In genomic region chr1:237183963-237184540, GRCh38 we compare ENCODE assay signal across 17 cellular contexts.
DNase-seq lines count a peak whose midpoint lies in the region; ATAC-seq, FAIRE-seq and TF ChIP-seq lines count a peak whose summit lies in the region.
"Had no signal": no experiment of that assay in that cellular context is flagged by ENCODE, and none has a peak within 500 bp of the region (broad histone marks: within the 10 kb centered on the region; RNA-seq: fewer than 3 reads in every experiment).

No MANE protein-coding gene starts in this region.

- POLR2A ChIA-PET in HEK293 (lab: Yijun Ruan, JAX): no interaction called here
- POLR2A ChIA-PET in K562 (lab: Yijun Ruan, JAX): no interaction called here

- no peak overlapping the region for H2AFZ ChIP-seq in K562 (ENCODE audit: low read depth, low read length)
- peak overlapping the region; percentile 37 for H2AFZ ChIP-seq in mesenchymal stem cell (ENCODE audit: low read depth, low read length)
- H2AFZ ChIP-seq: GM23248, PC-9 had no signal

- no peak overlapping the region for H2BK12ac ChIP-seq in mesenchymal stem cell (ENCODE audit: low read length in 2 of 2)

- intact Hi-C loops in K562 (cut with micrococcal nuclease) (no loop called here), pancreas (cut with DNase I) (no loop called here)

- DNase-seq in D721Med (ENCODE audit: insufficient read length, low spot score): no peak
- DNase-seq in K562 (ENCODE audit: extremely low read depth in 1 of 4, low spot score in 3 of 4): no peak
- no peak for DNase-seq in mesenchymal stem cell
- no peak for DNase-seq in pancreas
- DNase-seq: COR-L47, DMS153, GM23248, Kasumi-1, MM.1S, NCI-H1105, NCI-H1694, NCI-H2227 treated with DMSO at 0.1 percent for 48 hours, PC-9 had no signal

- no peak overlapping the region for H3K27ac ChIP-seq in HEK293 (ENCODE audit: extremely low read depth, low read depth, low read length)
- H3K27ac ChIP-seq in K562 (ENCODE audit: extremely low read depth, low read depth, low read length): no peak overlapping the region
- no peak overlapping the region for H3K27ac ChIP-seq in mesenchymal stem cell (ENCODE audit: low read length, poor library complexity, severe bottlenecking)
- no peak overlapping the region for H3K27ac ChIP-seq in pancreas
- H3K27ac ChIP-seq: GM23248, PC-9 had no signal

- H3K9me3 ChIP-seq in HEK293 (ENCODE audit: control insufficient read depth, insufficient read depth, low read depth, low read length) (no peaks in the 10 kb centered on the region), K562 (replicated peaks; ENCODE audit: control insufficient read depth, insufficient read depth, low read depth, low read length) (no peaks in the 10 kb centered on the region), mesenchymal stem cell (ENCODE audit: control insufficient read depth, low read length) (no peaks in the 10 kb centered on the region), pancreas (no peaks in the 10 kb centered on the region)

- no TSS peak for BruUV-seq in K562 (replicated peaks; lab: Mats Ljungman, UMichigan)

- H4K91ac ChIP-seq in mesenchymal stem cell (ENCODE audit: low read length): no peak overlapping the region

- no peak overlapping the region for H3K14ac ChIP-seq in mesenchymal stem cell (ENCODE audit: low read length in 2 of 2)

- no peak overlapping the region for H3K9ac ChIP-seq in K562 (ENCODE audit: insufficient read depth in 1 of 2, low read depth in 2 of 2, low read length in 2 of 2)
- no peak overlapping the region for H3K9ac ChIP-seq in mesenchymal stem cell (ENCODE audit: low read length)
- H3K9ac ChIP-seq: GM23248 had no signal

- no peak overlapping the region for H4K8ac ChIP-seq in mesenchymal stem cell (ENCODE audit: low read length)

- TF ChIP-seq RAD21 in K562 (CRISPR knock-in tag; conservative IDR thresholded peaks at IDR 0.05 in 1 of 2, IDR thresholded peaks at IDR 0.05 in 1 of 2): no peak

- H3K4me3 ChIP-seq in HEK293 (ENCODE audit: low read depth, low read length) (no peak overlapping the region), K562 (no peak overlapping the region), mesenchymal stem cell (ENCODE audit: insufficient read depth in 1 of 2, low read depth in 1 of 2, low read length in 2 of 2) (no peak overlapping the region), pancreas (no peak overlapping the region)
- H3K4me3 ChIP-seq: GM23248, PC-9 had no signal

- peak; percentile 70 for FAIRE-seq in D721Med (lab: Jason Lieb, UNC)
- FAIRE-seq in K562 (lab: Jason Lieb, UNC): no peak
- no peak for FAIRE-seq in pancreas (lab: Jason Lieb, UNC)
- FAIRE-seq: GM12892 had no signal

- ATAC-seq in K562 (no peak), pancreas (no peak), HG03039 (IDR thresholded peaks at IDR 0.05; ENCODE audit: unreplicated experiment) (no peak), HG03521 (IDR thresholded peaks at IDR 0.05; ENCODE audit: unreplicated experiment) (no peak)

- no peak overlapping the region for H3K4me2 ChIP-seq in K562 (ENCODE audit: insufficient read depth, low read length)
- H3K4me2 ChIP-seq in mesenchymal stem cell (ENCODE audit: low read length, poor library complexity, severe bottlenecking): no peak overlapping the region
- H3K4me2 ChIP-seq: PC-9 had no signal

- no peak overlapping the region for H2BK5ac ChIP-seq in mesenchymal stem cell (ENCODE audit: low read depth, low read length, poor library complexity, severe bottlenecking)

- in situ Hi-C loops in K562 (cut with MboI): no loop called here

- 1% methylated on average over 7 of the region's 7 CpGs for WGBS in K562 (ENCODE audit: insufficient coverage, low coverage, missing lambda C conversion rate)
- 52% methylated on average over 4 of the region's 7 CpGs for WGBS in mesenchymal stem cell
- 63 to 71% methylated on average over 7 of the region's 7 CpGs for WGBS in pancreas, 2 donors

- H3K4ac ChIP-seq in mesenchymal stem cell (ENCODE audit: low read depth in 1 of 2, low read length in 2 of 2): no peak overlapping the region

- H3K9me1 ChIP-seq in K562 (ENCODE audit: control insufficient read depth, insufficient read depth, low read length): no peaks in the 10 kb centered on the region

- H3K79me1 ChIP-seq in mesenchymal stem cell (replicated peaks; ENCODE audit: low read length, poor library complexity, severe bottlenecking): no peaks in the 10 kb centered on the region

- H3K27me3 ChIP-seq in K562 (ENCODE audit: control insufficient read depth in 2 of 2, insufficient read depth in 2 of 2, low read length in 2 of 2): no peaks in the 10 kb centered on the region
- no peaks in the 10 kb centered on the region for H3K27me3 ChIP-seq in mesenchymal stem cell (ENCODE audit: control insufficient read depth in 1 of 2, insufficient read depth in 1 of 2, low read length in 2 of 2)
- no peaks in the 10 kb centered on the region for H3K27me3 ChIP-seq in pancreas

- no peaks in the 10 kb centered on the region; the same call in 1 of the 2 replicates for H4K20me1 ChIP-seq in K562 (replicated peaks; ENCODE audit: control insufficient read depth, insufficient read depth, low read length)

- TF ChIP-seq EP300 in K562 (IDR thresholded peaks at IDR 0.05; ENCODE audit: low read length): no peak

- CTCF ChIA-PET in HEK293 (lab: Yijun Ruan, JAX): interaction anchor here (0.6 to 1.0 kb wide), 2 partner anchors 203 to 801 kb away, joined by 3 to 5 read pairs; no protein-coding TSS in a partner anchor
- CTCF ChIA-PET in K562 (lab: Yijun Ruan, JAX; ENCODE audit: low intra/inter-chr PET ratio): no interaction called here

- H2BK15ac ChIP-seq in mesenchymal stem cell (ENCODE audit: low read depth, poor library complexity, severe bottlenecking): no peak overlapping the region

- H3K4me1 ChIP-seq in HEK293 (ENCODE audit: control insufficient read depth, insufficient read depth, low read length) (no peaks in the 10 kb centered on the region), K562 (replicated peaks in 1 of 2; ENCODE audit: control insufficient read depth in 2 of 2, insufficient read depth in 2 of 2, low read length in 2 of 2) (no peaks in the 10 kb centered on the region), mesenchymal stem cell (ENCODE audit: control insufficient read depth, insufficient read depth, low read depth, low read length) (no peaks in the 10 kb centered on the region), pancreas (no peaks in the 10 kb centered on the region)

- no peak overlapping the region for H2BK120ac ChIP-seq in mesenchymal stem cell (ENCODE audit: low read depth, low read length)

- no peaks in the 10 kb centered on the region for H3K36me3 ChIP-seq in HEK293 (ENCODE audit: control insufficient read depth in 2 of 2, insufficient read depth in 1 of 2, low read length in 2 of 2)
- no peaks in the 10 kb centered on the region for H3K36me3 ChIP-seq in K562 (ENCODE audit: control insufficient read depth, insufficient read depth, low read length)
- no peaks in the 10 kb centered on the region for H3K36me3 ChIP-seq in mesenchymal stem cell (ENCODE audit: control insufficient read depth in 1 of 2, insufficient read depth in 2 of 2, low read depth in 1 of 2, low read length in 2 of 2)
- no peaks in the 10 kb centered on the region for H3K36me3 ChIP-seq in pancreas

- no peak for TF ChIP-seq POLR2A in K562 (conservative IDR thresholded peaks at IDR 0.05)

- TF ChIP-seq CTCF in D721Med (IDR thresholded peaks at IDR 0.05; ENCODE audit: insufficient read depth, missing control alignments) (no peak), HEK293 (tag by site-specific recombination; IDR thresholded peaks at IDR 0.05) (no peak), K562 (IDR thresholded peaks at IDR 0.05 in 2 of 3, conservative IDR thresholded peaks at IDR 0.05 in 1 of 3; ENCODE audit: insufficient read depth in 2 of 3, low read depth in 1 of 3, low read length in 3 of 3) (no peak), pancreas (IDR thresholded peaks at IDR 0.05) (no peak)

- no peaks in the 10 kb centered on the region for H3K79me2 ChIP-seq in K562 (ENCODE audit: control insufficient read depth, insufficient read depth, low read length)

- no peak overlapping the region for H3K18ac ChIP-seq in mesenchymal stem cell (ENCODE audit: low read depth in 1 of 2, low read length in 2 of 2)

- no peak overlapping the region for H2AK5ac ChIP-seq in mesenchymal stem cell (ENCODE audit: low read length, severe bottlenecking)

- no peak overlapping the region for H3K23ac ChIP-seq in mesenchymal stem cell (ENCODE audit: low read length in 2 of 2)

TF ChIP-seq in HEK293, 187 proteins besides CTCF, POLR2A, EP300 and RAD21:
- TF ChIP-seq ZNF585B (tag by site-specific recombination; IDR thresholded peaks at IDR 0.05) (no peak), ATF2 (tag by site-specific recombination; IDR thresholded peaks at IDR 0.05; ENCODE audit: low read depth) (peak; percentile 56)

TF ChIP-seq in K562, 482 proteins besides CTCF, POLR2A, EP300 and RAD21 (continues in another document):
- TF ChIP-seq MAFF (IDR thresholded peaks at IDR 0.05; ENCODE audit: low read length): peak; percentile 72
- TF ChIP-seq ZNF134 (CRISPR knock-in tag; conservative IDR thresholded peaks at IDR 0.05): no peak
- no peak for TF ChIP-seq HDAC2 (IDR thresholded peaks at IDR 0.05)
- TF ChIP-seq AFF1 (IDR thresholded peaks at IDR 0.05; ENCODE audit: low read depth in 1 of 2, partially characterized antibody in 2 of 2): no peak
- no peak for TF ChIP-seq DACH1 (IDR thresholded peaks at IDR 0.05; ENCODE audit: partially characterized antibody)
